30 cellular contexts compared by ENCODE assay signal in genomic region chr11:103344886-103345285, GRCh38.
"Had no signal": no experiment of that assay in that cellular context is flagged by ENCODE, and none has a peak within 500 bp of the region (broad histone marks: within the 10 kb centered on the region; RNA-seq: fewer than 3 reads in every experiment).

No MANE protein-coding gene starts in this region.

- H3K9me3 ChIP-seq: ascending aorta had no signal

- ATAC-seq: activated CD8-positive, alpha-beta T cell treated with anti-CD3 and anti-CD28 coated beads for 36 hours; activated naive CD4-positive, alpha-beta T cell treated with anti-CD3 and anti-CD28 coated beads, Interleukin-2, amount 50 U/mL, for 72 hours; activated T-cell treated with anti-CD3 and anti-CD28 coated beads, Interleukin-2, amount 50 U/mL, for 4 hours; activated T-cell treated with anti-CD3 and anti-CD28 coated beads, Interleukin-2, amount 50 U/mL, for 72 hours; activated T-helper 17 cell treated with anti-CD3 and anti-CD28 coated beads, Interleukin-2, amount 50 U/mL, for 72 hours had no signal

- DNase-seq: activated B cell treated with CpG ODN at 0.5 μM for 24 hours; activated CD4-positive, alpha-beta memory T cell treated with anti-CD3 and anti-CD28 coated beads for 36 hours; activated CD4-positive, alpha-beta T cell treated with anti-CD3 and anti-CD28 coated beads for 4 hours; activated CD4-positive, alpha-beta T cell treated with anti-CD3 and anti-CD28 coated beads, Interleukin-2, amount 10 ng/mL, durations not matched to agents 24 days and 14 days; activated CD4-positive, alpha-beta T cell treated with anti-CD3 and anti-CD28 coated beads, Interleukin-2, amount 50 U/mL, for 1 hour; activated CD4-positive, alpha-beta T cell treated with anti-CD3 and anti-CD28 coated beads, Interleukin-2, amount 50 U/mL, for 4 hours; activated CD4-positive, CD25-positive, alpha-beta regulatory T cell treated with anti-CD3 and anti-CD28 coated beads, Interleukin-2, amount 50 U/mL, for 72 hours; activated CD8-positive, alpha-beta memory T cell treated with anti-CD3 and anti-CD28 coated beads, Interleukin-2, amount 50 U/mL, for 4 hours; activated CD8-positive, alpha-beta T cell treated with anti-CD3 and anti-CD28 coated beads for 36 hours; activated effector memory CD4-positive, alpha-beta T cell treated with anti-CD3 and anti-CD28 coated beads, Interleukin-2, amount 50 U/mL, for 16 hours; activated gamma-delta T cell treated with Interleukin-2 at 50 U/mL for 16 hours; activated naive CD4-positive, alpha-beta T cell; activated naive CD4-positive, alpha-beta T cell treated with anti-CD3 and anti-CD28 coated beads for 36 hours; activated naive CD4-positive, alpha-beta T cell treated with anti-CD3 and anti-CD28 coated beads, Interleukin-2, amount 50 U/mL, for 16 hours; activated naive CD8-positive, alpha-beta T cell treated with anti-CD3 and anti-CD28 coated beads for 36 hours; activated T-cell treated with anti-CD3 and anti-CD28 coated beads for 4 hours; activated T-cell treated with anti-CD3 and anti-CD28 coated beads, Interleukin-2, amount 50 U/mL, for 1 hour; activated T-cell treated with anti-CD3 and anti-CD28 coated beads, Interleukin-2, amount 50 U/mL, for 4 hours; activated T-cell treated with anti-CD3 and anti-CD28 coated beads, Interleukin-2, amount 50 U/mL, for 72 hours; amygdala; anterior cingulate cortex; caudate nucleus; cerebellar nuclear complex; T-helper 1 cell; T-helper 2 cell; T-helper 9 cell had no signal

- H3K27me3 ChIP-seq: ascending aorta, cardiac muscle cell had no signal

- H3K4me3 ChIP-seq: ascending aorta, cardiac muscle cell had no signal

- H3K4me1 ChIP-seq: ascending aorta had no signal

- H3K36me3 ChIP-seq: ascending aorta, cardiac muscle cell had no signal
